Comparison of ENCODE assay signal across 8 cellular contexts in the genomic region with DNA sequence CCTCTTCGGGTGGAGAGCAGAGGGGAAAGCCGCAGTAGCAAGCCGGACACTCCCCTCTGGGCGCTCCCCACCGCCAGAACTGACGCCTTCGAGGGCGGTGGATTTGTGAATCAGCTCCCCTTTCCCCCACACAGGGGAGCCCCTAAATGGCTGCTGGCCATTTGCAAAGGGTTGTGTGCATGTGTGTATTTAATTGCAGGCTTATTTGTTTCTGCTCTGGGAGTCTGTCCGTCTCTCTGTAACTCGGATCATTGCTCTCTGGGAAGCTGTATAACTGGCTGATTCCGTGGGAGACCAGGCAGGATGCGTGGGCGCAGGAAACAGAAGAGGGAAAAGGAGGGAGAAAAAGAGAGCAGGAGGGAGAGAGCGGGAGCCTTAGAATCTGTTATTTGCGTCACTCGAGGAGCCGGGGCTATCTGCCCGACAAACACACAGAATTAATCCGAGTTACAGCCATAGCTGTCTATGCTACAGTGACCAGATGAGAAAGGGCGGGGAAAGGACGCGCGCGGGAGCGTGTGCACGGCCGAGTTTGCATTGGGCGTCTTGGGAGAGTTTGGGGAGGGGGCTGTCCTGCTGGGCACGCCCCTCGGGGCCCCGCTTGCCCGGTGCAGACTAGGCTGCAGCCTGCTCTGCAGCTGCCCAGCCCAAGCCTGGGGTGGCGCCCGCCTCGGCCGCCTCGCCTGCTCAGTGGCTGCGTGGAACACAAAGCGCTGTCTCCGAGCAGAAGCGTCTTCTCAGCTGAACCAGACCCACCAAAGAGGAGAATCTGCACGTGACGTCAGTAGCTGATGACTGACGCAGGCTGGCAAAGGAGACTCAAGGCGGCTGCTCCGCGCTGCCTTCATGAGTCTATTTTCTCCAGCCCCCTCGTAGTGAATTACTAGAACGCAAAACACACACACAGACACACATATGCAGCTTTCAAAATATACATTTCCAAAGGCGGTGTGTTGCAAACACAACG.
A peak's percentile ranks its signal among the peaks of the same experiment; 100 is the strongest.
DNase-seq lines count a peak whose midpoint lies in the region; ATAC-seq, FAIRE-seq and TF ChIP-seq lines count a peak whose summit lies in the region.

No MANE protein-coding gene starts in this region.

- H3K4me3 Mint-ChIP-seq in activated T-cell treated with anti-CD3 and anti-CD28 coated beads, Interleukin-2, amount 50 U/mL, for 4 hours: no peak overlapping the region

- H3K27ac ChIP-seq in SK-N-SH (ENCODE audit: low read depth in 2 of 2, low read length in 1 of 2) (no peak overlapping the region), parathyroid adenoma (no peak overlapping the region)

- no peak for TF ChIP-seq RAD21 in SK-N-SH (IDR thresholded peaks at IDR 0.05; ENCODE audit: low read length)

- no peaks in the 10 kb centered on the region for H3K9me2 ChIP-seq in SK-N-SH

- H3K27me3 Mint-ChIP-seq in activated T-cell treated with anti-CD3 and anti-CD28 coated beads, Interleukin-2, amount 50 U/mL, for 4 hours (ENCODE audit: low read depth): peaks cover 91% of the 10 kb centered on the region

- POLR2A ChIA-PET in SK-N-SH (lab: Yijun Ruan, JAX): no interaction called here

- H3K4me3 ChIP-seq in SK-N-SH (ENCODE audit: low read depth in 2 of 2, low read length in 1 of 2) (peak overlapping the region; percentile 41 to 61), parathyroid adenoma (ENCODE audit: low read depth, low read length) (no peak overlapping the region)

- peak; percentile 36 to 40 for ATAC-seq in activated T-cell treated with anti-CD3 and anti-CD28 coated beads, Interleukin-2, amount 50 U/mL, for 4 hours
- ATAC-seq in GM18858 (IDR thresholded peaks at IDR 0.05; ENCODE audit: unreplicated experiment): no peak

- H3K36me3 Mint-ChIP-seq in activated T-cell treated with anti-CD3 and anti-CD28 coated beads, Interleukin-2, amount 50 U/mL, for 4 hours (ENCODE audit: insufficient read depth): no peaks in the 10 kb centered on the region

- TF ChIP-seq EP300 in SK-N-SH (IDR thresholded peaks at IDR 0.05; ENCODE audit: borderline replicate concordance in 1 of 2, low read depth in 1 of 2, low read length in 1 of 2): no peak

- CTCF ChIA-PET in SK-N-SH (lab: Yijun Ruan, JAX): interaction anchor here (0.6 to 5.1 kb wide), 13 partner anchors 9 to 519 kb away, joined by 3 to 46 read pairs (median 9); no protein-coding TSS in a partner anchor

- no peaks in the 10 kb centered on the region for H3K9me3 Mint-ChIP-seq in activated T-cell treated with anti-CD3 and anti-CD28 coated beads, Interleukin-2, amount 50 U/mL, for 4 hours

- H2AFZ ChIP-seq in SK-N-SH (ENCODE audit: low read depth) (peak overlapping the region; percentile 51; the same call in 1 of the 2 replicates), parathyroid adenoma (peak overlapping the region; percentile 11)

- peaks cover 24% of the 10 kb centered on the region for H3K4me1 Mint-ChIP-seq in activated T-cell treated with anti-CD3 and anti-CD28 coated beads, Interleukin-2, amount 50 U/mL, for 4 hours (ENCODE audit: low read depth)

- H3K9me3 ChIP-seq in SK-N-SH (no peaks in the 10 kb centered on the region), parathyroid adenoma (ENCODE audit: control insufficient read depth, low read length) (no peaks in the 10 kb centered on the region)

- no peaks in the 10 kb centered on the region for H3K36me3 ChIP-seq in SK-N-SH (replicated peaks in 1 of 2; ENCODE audit: control insufficient read depth in 1 of 2, insufficient read depth in 2 of 2, low read length in 1 of 2)
- no peaks in the 10 kb centered on the region for H3K36me3 ChIP-seq in parathyroid adenoma (ENCODE audit: control insufficient read depth, insufficient read depth, low read length)

- H3K4me1 ChIP-seq in SK-N-SH (ENCODE audit: control insufficient read depth in 1 of 2, insufficient read depth in 2 of 2, low read depth in 1 of 2, low read length in 1 of 2) (peaks cover 21 to 32% of the 10 kb centered on the region in 2 experiments; a peak in 3 of 4 replicates), parathyroid adenoma (peaks cover 2% of the 10 kb centered on the region)

- H3F3A ChIP-seq in SK-N-SH (replicated peaks; ENCODE audit: insufficient read depth): no peaks in the 10 kb centered on the region

- TF ChIP-seq CTCF in SK-N-SH (IDR thresholded peaks at IDR 0.05): no peak
- TF ChIP-seq CTCF in parathyroid adenoma (IDR thresholded peaks at IDR 0.05): no peak

- DNase-seq in activated T-cell treated with anti-CD3 and anti-CD28 coated beads, Interleukin-2, amount 50 U/mL, for 4 hours: no peak
- DNase-seq in activated T-cell treated with anti-CD3 and anti-CD28 coated beads for 4 hours: no peak
- peak; percentile 83 for DNase-seq in SK-N-SH
- peak; percentile 67 for DNase-seq in foreskin melanocyte
- DNase-seq in NCI-H187 treated with DMSO at 0.1 percent for 48 hours (lab: John Stamatoyannopoulos, UW): no peak
- no peak for DNase-seq in H54 (ENCODE audit: insufficient read length, low spot score)

- H3K4me2 ChIP-seq in SK-N-SH: peak overlapping the region; percentile 92
- H3K4me2 ChIP-seq in parathyroid adenoma (ENCODE audit: low read length): no peak overlapping the region

- WGBS in SK-N-SH (ENCODE audit: low lambda C conversion rate): 9% methylated on average over 37 of the region's 51 CpGs

- H3K27me3 ChIP-seq in SK-N-SH (ENCODE audit: insufficient read depth): peaks cover 65% of the 10 kb centered on the region
- H3K27me3 ChIP-seq in parathyroid adenoma (ENCODE audit: control insufficient read depth, insufficient read depth, low read length): no peaks in the 10 kb centered on the region

- H3K79me2 ChIP-seq in SK-N-SH (ENCODE audit: insufficient read depth): no peaks in the 10 kb centered on the region
- no peaks in the 10 kb centered on the region for H3K79me2 ChIP-seq in parathyroid adenoma

- peaks cover 3% of the 10 kb centered on the region; the same call in 1 of the 2 replicates for H4K20me1 ChIP-seq in SK-N-SH (ENCODE audit: insufficient read depth)

- no peak for FAIRE-seq in H54 (lab: Jason Lieb, UNC)

- no peak for TF ChIP-seq POLR2A in H54 (IDR thresholded peaks at IDR 0.05; ENCODE audit: low read depth, low read length)

- H3K9ac ChIP-seq in SK-N-SH (no peak overlapping the region), parathyroid adenoma (no peak overlapping the region)

TF ChIP-seq in SK-N-SH, 30 proteins besides CTCF, POLR2A, EP300 and RAD21 (continues in another document):
- TF ChIP-seq RFX5 (IDR thresholded peaks at IDR 0.05; ENCODE audit: low read length) (peak; percentile 58; the same call in 1 of the 2 replicates), TAF1 (IDR thresholded peaks at IDR 0.05; ENCODE audit: borderline replicate concordance, low read depth, low read length) (no peak), MXI1 (IDR thresholded peaks at IDR 0.05; ENCODE audit: low read depth, low read length) (peak; percentile 65), POLR2AphosphoS5 (IDR thresholded peaks at IDR 0.05; ENCODE audit: low read depth, low read length) (no peak), FOXM1 (IDR thresholded peaks at IDR 0.05; ENCODE audit: low read depth) (no peak)
- TF ChIP-seq, protein P1, sequence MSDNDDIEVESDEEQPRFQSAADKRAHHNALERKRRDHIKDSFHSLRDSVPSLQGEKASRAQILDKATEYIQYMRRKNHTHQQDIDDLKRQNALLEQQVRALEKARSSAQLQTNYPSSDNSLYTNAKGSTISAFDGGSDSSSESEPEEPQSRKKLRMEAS (IDR thresholded peaks at IDR 0.05; ENCODE audit: low read depth): no peak
- TF ChIP-seq, protein P2, sequence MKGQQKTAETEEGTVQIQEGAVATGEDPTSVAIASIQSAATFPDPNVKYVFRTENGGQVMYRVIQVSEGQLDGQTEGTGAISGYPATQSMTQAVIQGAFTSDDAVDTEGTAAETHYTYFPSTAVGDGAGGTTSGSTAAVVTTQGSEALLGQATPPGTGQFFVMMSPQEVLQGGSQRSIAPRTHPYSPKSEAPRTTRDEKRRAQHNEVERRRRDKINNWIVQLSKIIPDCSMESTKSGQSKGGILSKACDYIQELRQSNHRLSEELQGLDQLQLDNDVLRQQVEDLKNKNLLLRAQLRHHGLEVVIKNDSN (IDR thresholded peaks at IDR 0.05; ENCODE audit: borderline replicate concordance, low read depth): peak; percentile 32; the same call in 1 of the 2 replicates
- TF ChIP-seq, protein P3, sequence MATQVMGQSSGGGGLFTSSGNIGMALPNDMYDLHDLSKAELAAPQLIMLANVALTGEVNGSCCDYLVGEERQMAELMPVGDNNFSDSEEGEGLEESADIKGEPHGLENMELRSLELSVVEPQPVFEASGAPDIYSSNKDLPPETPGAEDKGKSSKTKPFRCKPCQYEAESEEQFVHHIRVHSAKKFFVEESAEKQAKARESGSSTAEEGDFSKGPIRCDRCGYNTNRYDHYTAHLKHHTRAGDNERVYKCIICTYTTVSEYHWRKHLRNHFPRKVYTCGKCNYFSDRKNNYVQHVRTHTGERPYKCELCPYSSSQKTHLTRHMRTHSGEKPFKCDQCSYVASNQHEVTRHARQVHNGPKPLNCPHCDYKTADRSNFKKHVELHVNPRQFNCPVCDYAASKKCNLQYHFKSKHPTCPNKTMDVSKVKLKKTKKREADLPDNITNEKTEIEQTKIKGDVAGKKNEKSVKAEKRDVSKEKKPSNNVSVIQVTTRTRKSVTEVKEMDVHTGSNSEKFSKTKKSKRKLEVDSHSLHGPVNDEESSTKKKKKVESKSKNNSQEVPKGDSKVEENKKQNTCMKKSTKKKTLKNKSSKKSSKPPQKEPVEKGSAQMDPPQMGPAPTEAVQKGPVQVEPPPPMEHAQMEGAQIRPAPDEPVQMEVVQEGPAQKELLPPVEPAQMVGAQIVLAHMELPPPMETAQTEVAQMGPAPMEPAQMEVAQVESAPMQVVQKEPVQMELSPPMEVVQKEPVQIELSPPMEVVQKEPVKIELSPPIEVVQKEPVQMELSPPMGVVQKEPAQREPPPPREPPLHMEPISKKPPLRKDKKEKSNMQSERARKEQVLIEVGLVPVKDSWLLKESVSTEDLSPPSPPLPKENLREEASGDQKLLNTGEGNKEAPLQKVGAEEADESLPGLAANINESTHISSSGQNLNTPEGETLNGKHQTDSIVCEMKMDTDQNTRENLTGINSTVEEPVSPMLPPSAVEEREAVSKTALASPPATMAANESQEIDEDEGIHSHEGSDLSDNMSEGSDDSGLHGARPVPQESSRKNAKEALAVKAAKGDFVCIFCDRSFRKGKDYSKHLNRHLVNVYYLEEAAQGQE (IDR thresholded peaks at IDR 0.05; ENCODE audit: low read depth, low read length): no peak

Comparison
In these comparisons a context has a peak if more than half of its experiments do, and no peak if none do; other contexts are left out.
1. DNase-seq: peak in SK-N-SH (single experiment) and foreskin melanocyte (single experiment); none in activated T-cell treated with anti-CD3 and anti-CD28 coated beads, Interleukin-2, amount 50 U/mL, for 4 hours (single experiment), activated T-cell treated with anti-CD3 and anti-CD28 coated beads for 4 hours (single experiment), NCI-H187 treated with DMSO at 0.1 percent for 48 hours (single experiment) and H54 (single experiment).